In genomic region chr14:90523544-90523943, GRCh38 we compare ENCODE assay signal across 1 cellular context.
TF ChIP-seq lines count a peak whose summit lies in the region.

No MANE protein-coding gene starts in this region.

TF ChIP-seq in WTC11, 78 proteins besides CTCF, POLR2A, EP300 and RAD21 (continued from another document):
- no peak for TF ChIP-seq PRDM15 (CRISPR knock-in tag; IDR thresholded peaks at IDR 0.05)
- no peak for TF ChIP-seq USF2 (CRISPR knock-in tag; IDR thresholded peaks at IDR 0.05)
- no peak for TF ChIP-seq CBFB (CRISPR knock-in tag; IDR thresholded peaks at IDR 0.05; ENCODE audit: low read depth)
